ENCODE assay signal across 9 cellular contexts in the genomic region with DNA sequence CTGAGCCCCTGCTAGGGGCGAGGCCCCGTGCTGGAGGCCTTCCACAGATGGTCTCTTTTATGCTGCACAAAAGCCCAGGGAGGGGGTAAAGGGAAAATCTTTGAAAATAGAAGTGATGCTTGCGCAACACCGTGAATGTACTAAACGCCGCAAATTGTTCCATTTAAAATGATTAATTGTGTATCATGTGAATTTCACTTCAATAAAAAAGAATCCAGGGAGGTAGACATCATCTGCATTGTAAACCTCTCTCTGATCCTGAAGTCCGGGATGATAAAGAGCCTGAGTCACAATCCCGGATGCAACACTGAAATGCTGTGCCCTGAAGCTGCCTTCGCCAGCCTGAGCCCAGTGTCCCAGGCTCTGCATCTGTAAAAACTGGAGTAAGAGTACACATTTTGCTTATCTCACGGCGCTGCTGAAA.
A peak's percentile ranks its signal among the peaks of the same experiment; 100 is the strongest.
DNase-seq lines count a peak whose midpoint lies in the region; ATAC-seq, FAIRE-seq and TF ChIP-seq lines count a peak whose summit lies in the region.
"Had no signal": no experiment of that assay in that cellular context is flagged by ENCODE, and none has a peak within 500 bp of the region (broad histone marks: within the 10 kb centered on the region; RNA-seq: fewer than 3 reads in every experiment).

No MANE protein-coding gene starts in this region.

- H3K79me1 ChIP-seq in trophoblast cell (ENCODE audit: low read length) = peaks cover 13% of the 10 kb centered on the region

- no peaks in the 10 kb centered on the region for H3K9me3 ChIP-seq in trophoblast cell (ENCODE audit: insufficient read depth, low read depth, low read length)

- ATAC-seq in GM23338 = no peak
- ATAC-seq in esophagus mucosa = peak; percentile 74
- ATAC-seq in HG02588 (IDR thresholded peaks at IDR 0.05; ENCODE audit: unreplicated experiment) = no peak

- H2BK120ac ChIP-seq in trophoblast cell (ENCODE audit: insufficient read depth, low read length, poor library complexity) = no peak overlapping the region

- no peak overlapping the region for H3K14ac ChIP-seq in trophoblast cell (ENCODE audit: low read length)

- H2BK12ac ChIP-seq in trophoblast cell (ENCODE audit: low read length) = no peak overlapping the region

- H2BK5ac ChIP-seq in trophoblast cell (ENCODE audit: low read depth, low read length, poor library complexity) = no peak overlapping the region

- no peak overlapping the region for H3K9ac ChIP-seq in trophoblast cell (ENCODE audit: low read length)

- H3K27me3 ChIP-seq in GM23338 (ENCODE audit: insufficient read depth) (no peaks in the 10 kb centered on the region), trophoblast cell (ENCODE audit: insufficient read depth, low read length) (no peaks in the 10 kb centered on the region)

- H3K79me2 ChIP-seq in GM23338 (replicated peaks; ENCODE audit: insufficient read depth) = no peaks in the 10 kb centered on the region
- no peaks in the 10 kb centered on the region for H3K79me2 ChIP-seq in trophoblast cell (ENCODE audit: control insufficient read depth, insufficient read depth, low read length, poor library complexity)

- no peaks in the 10 kb centered on the region for H3F3A ChIP-seq in GM23338 (replicated peaks; ENCODE audit: low read depth)

- no peak overlapping the region for H3K4me2 ChIP-seq in GM23338
- H3K4me2 ChIP-seq in trophoblast cell (ENCODE audit: low read length) = no peak overlapping the region

- no peaks in the 10 kb centered on the region for H3K9me3 Mint-ChIP-seq in GM23338
- no peaks in the 10 kb centered on the region for H3K9me3 Mint-ChIP-seq in immature natural killer cell
- H3K9me3 Mint-ChIP-seq: nephron progenitor cell had no signal

- H3K27me3 Mint-ChIP-seq in GM23338 (ENCODE audit: insufficient read depth, low read depth, poor library complexity) = peaks cover 3% of the 10 kb centered on the region
- peaks cover 1 to 3% (median 3%) of the 10 kb centered on the region in 3 donors for H3K27me3 Mint-ChIP-seq in immature natural killer cell (ENCODE audit: low read depth in 3 of 3)

- no peak overlapping the region for H4K12ac ChIP-seq in trophoblast cell (ENCODE audit: low read depth, low read length)

- no CpG with 5 or more reads among the region's 11 CpGs for WGBS in trophoblast cell (ENCODE audit: extremely low coverage, insufficient coverage, insufficient read length)

- no peak overlapping the region for H3K18ac ChIP-seq in trophoblast cell (ENCODE audit: low read length)

- H3K27ac Mint-ChIP-seq in GM23338 (no peak overlapping the region), immature natural killer cell (peak overlapping the region in 1 of 6 donors; percentile 25)
- H3K27ac Mint-ChIP-seq: nephron progenitor cell had no signal

- H2AFZ ChIP-seq in GM23338 (peak overlapping the region; percentile 69), trophoblast cell (ENCODE audit: insufficient read depth, low read length, poor library complexity) (no peak overlapping the region)

- H3K9me2 ChIP-seq in GM23338 (ENCODE audit: insufficient read depth) = no peaks in the 10 kb centered on the region

- H3K4me1 Mint-ChIP-seq in GM23338 (peaks cover 15% of the 10 kb centered on the region; the same call in 2 of the 3 replicates), immature natural killer cell (no peaks in the 10 kb centered on the region)

- no peak overlapping the region for H4K91ac ChIP-seq in trophoblast cell (ENCODE audit: low read depth, low read length)

- H3K27ac ChIP-seq in GM23338 (ENCODE audit: low read depth) (no peak overlapping the region), trophoblast cell (ENCODE audit: low read depth, low read length) (no peak overlapping the region)

- H3K36me3 Mint-ChIP-seq in GM23338 (ENCODE audit: low read depth) (no peaks in the 10 kb centered on the region), immature natural killer cell (peaks cover 0 to 4% (median 0%) of the 10 kb centered on the region in 3 donors)

- H3K23ac ChIP-seq in trophoblast cell (ENCODE audit: low read length) = no peak overlapping the region

- TF ChIP-seq CTCF in GM23338 (conservative IDR thresholded peaks at IDR 0.05; ENCODE audit: low read depth in 2 of 2) = no peak

- H4K8ac ChIP-seq in trophoblast cell (ENCODE audit: low read depth, low read length) = no peak overlapping the region

- H3K36me3 ChIP-seq in GM23338 (ENCODE audit: insufficient read depth) (no peaks in the 10 kb centered on the region), trophoblast cell (ENCODE audit: control insufficient read depth in 1 of 2, insufficient read depth in 2 of 2, low read length in 2 of 2) (no peaks in the 10 kb centered on the region)

- H3K4me1 ChIP-seq in GM23338 (ENCODE audit: insufficient read depth) (no peaks in the 10 kb centered on the region), trophoblast cell (ENCODE audit: control insufficient read depth in 1 of 2, insufficient read depth in 2 of 2, low read length in 2 of 2) (peaks cover 14 to 22% of the 10 kb centered on the region in 2 experiments)

- H2AK5ac ChIP-seq in trophoblast cell (ENCODE audit: low read length) = no peak overlapping the region

- H3K4me3 Mint-ChIP-seq in GM23338 (no peak overlapping the region), immature natural killer cell (no peak overlapping the region)
- H3K4me3 Mint-ChIP-seq: nephron progenitor cell had no signal

- FAIRE-seq in RCC 7860 (lab: Jason Lieb, UNC) = peak; percentile 68

- no peak overlapping the region for H3K4ac ChIP-seq in trophoblast cell (ENCODE audit: low read depth, low read length)

- H3K4me3 ChIP-seq in GM23338 (no peak overlapping the region), trophoblast cell (ENCODE audit: low read depth, low read length) (no peak overlapping the region)

- DNase-seq in GM23338 (ENCODE audit: low spot score) (no peak), RCC 7860 (ENCODE audit: low spot score) (peak; percentile 67), trophoblast cell (peak; percentile 91 to 93), immature natural killer cell (no peak), DMS 273 treated with DMSO at 0.1 percent for 48 hours (lab: John Stamatoyannopoulos, UW) (no peak)
- no peak for DNase-seq in effector CD4-positive, alpha-beta T cell
- DNase-seq: nephron progenitor cell had no signal

- H4K20me1 ChIP-seq in GM23338 (replicated peaks; ENCODE audit: insufficient read depth) = no peaks in the 10 kb centered on the region

TF ChIP-seq in GM23338, 12 proteins besides CTCF, POLR2A, EP300 and RAD21:
- TF ChIP-seq, protein P1, sequence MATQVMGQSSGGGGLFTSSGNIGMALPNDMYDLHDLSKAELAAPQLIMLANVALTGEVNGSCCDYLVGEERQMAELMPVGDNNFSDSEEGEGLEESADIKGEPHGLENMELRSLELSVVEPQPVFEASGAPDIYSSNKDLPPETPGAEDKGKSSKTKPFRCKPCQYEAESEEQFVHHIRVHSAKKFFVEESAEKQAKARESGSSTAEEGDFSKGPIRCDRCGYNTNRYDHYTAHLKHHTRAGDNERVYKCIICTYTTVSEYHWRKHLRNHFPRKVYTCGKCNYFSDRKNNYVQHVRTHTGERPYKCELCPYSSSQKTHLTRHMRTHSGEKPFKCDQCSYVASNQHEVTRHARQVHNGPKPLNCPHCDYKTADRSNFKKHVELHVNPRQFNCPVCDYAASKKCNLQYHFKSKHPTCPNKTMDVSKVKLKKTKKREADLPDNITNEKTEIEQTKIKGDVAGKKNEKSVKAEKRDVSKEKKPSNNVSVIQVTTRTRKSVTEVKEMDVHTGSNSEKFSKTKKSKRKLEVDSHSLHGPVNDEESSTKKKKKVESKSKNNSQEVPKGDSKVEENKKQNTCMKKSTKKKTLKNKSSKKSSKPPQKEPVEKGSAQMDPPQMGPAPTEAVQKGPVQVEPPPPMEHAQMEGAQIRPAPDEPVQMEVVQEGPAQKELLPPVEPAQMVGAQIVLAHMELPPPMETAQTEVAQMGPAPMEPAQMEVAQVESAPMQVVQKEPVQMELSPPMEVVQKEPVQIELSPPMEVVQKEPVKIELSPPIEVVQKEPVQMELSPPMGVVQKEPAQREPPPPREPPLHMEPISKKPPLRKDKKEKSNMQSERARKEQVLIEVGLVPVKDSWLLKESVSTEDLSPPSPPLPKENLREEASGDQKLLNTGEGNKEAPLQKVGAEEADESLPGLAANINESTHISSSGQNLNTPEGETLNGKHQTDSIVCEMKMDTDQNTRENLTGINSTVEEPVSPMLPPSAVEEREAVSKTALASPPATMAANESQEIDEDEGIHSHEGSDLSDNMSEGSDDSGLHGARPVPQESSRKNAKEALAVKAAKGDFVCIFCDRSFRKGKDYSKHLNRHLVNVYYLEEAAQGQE (IDR thresholded peaks at IDR 0.05; ENCODE audit: unreplicated experiment) = no peak
- no peak for TF ChIP-seq STAT1 (IDR thresholded peaks at IDR 0.05; ENCODE audit: unreplicated experiment)
- TF ChIP-seq CREB1 (CRISPR knock-in tag; IDR thresholded peaks at IDR 0.05; ENCODE audit: low read depth) = no peak
- no peak for TF ChIP-seq NANOG (IDR thresholded peaks at IDR 0.05; ENCODE audit: borderline replicate concordance)
- TF ChIP-seq ZNF331 (CRISPR knock-in tag; IDR thresholded peaks at IDR 0.05; ENCODE audit: low read depth) = no peak

Comparison
In these comparisons a context has a peak if more than half of its experiments do, and no peak if none do; other contexts are left out.
1. DNase-seq: peak in RCC 7860 (single experiment) and trophoblast cell (2 of 2); none in GM23338 (single experiment), effector CD4-positive, alpha-beta T cell (single experiment), immature natural killer cell (0 of 3) and DMS 273 treated with DMSO at 0.1 percent for 48 hours (single experiment).